Comparison of ENCODE assay signal across 11 cellular contexts in genomic region chr17:80152057-80152831, GRCh38. TPM values are rescaled to one million over a fixed set of nuclear protein-coding genes. Genes with fewer than 3 reads are reported as not detected.
DNase-seq lines count a peak whose midpoint lies in the region; ATAC-seq and TF ChIP-seq lines count a peak whose summit lies in the region.
"Had no signal": no experiment of that assay in that cellular context is flagged by ENCODE, and none has a peak within 500 bp of the region (broad histone marks: within the 10 kb centered on the region; RNA-seq: fewer than 3 reads in every experiment).

No MANE protein-coding gene starts in this region.

- peaks cover 17% of the 10 kb centered on the region for H3K4me1 ChIP-seq in CD8-positive, alpha-beta memory T cell (ENCODE audit: insufficient read depth, low read length)
- H3K4me1 ChIP-seq in body of pancreas, result peaks cover 5% of the 10 kb centered on the region

- TF ChIP-seq CTCF in neural crest cell (conservative IDR thresholded peaks at IDR 0.05) (no peak), GM13976 (IDR thresholded peaks at IDR 0.05; ENCODE audit: borderline replicate concordance, control extremely low read depth, extremely low read depth, insufficient read depth, missing control alignments) (no peak), body of pancreas (IDR thresholded peaks at IDR 0.05) (no peak)

- peak overlapping the region; percentile 43 for H3K27ac Mint-ChIP-seq in neural crest cell (ENCODE audit: unreplicated experiment)
- H3K27ac Mint-ChIP-seq in CD8-positive, alpha-beta memory T cell, result peak overlapping the region in 1 of 8 donors; percentile 40
- H3K27ac Mint-ChIP-seq: neural progenitor cell had no signal

- intact Hi-C loops in left colon (cut with DNase I, micrococcal nuclease), result no loop called here
- intact Hi-C loops in body of pancreas (cut with DNase I), result no loop called here

- H3K4me1 Mint-ChIP-seq in neural crest cell, result peaks cover 31% of the 10 kb centered on the region
- peaks cover 12 to 21% (median 18%) of the 10 kb centered on the region in 3 donors for H3K4me1 Mint-ChIP-seq in CD8-positive, alpha-beta memory T cell

- no peaks in the 10 kb centered on the region for H3K27me3 ChIP-seq in CD8-positive, alpha-beta memory T cell (ENCODE audit: insufficient read depth, low read length, poor library complexity, severe bottlenecking)
- no peaks in the 10 kb centered on the region for H3K27me3 ChIP-seq in body of pancreas
- H3K27me3 ChIP-seq: neural progenitor cell had no signal

- DNase-seq in EH (ENCODE audit: low read depth) (peak; percentile 84), NOMO-1 treated with dmso at 0.1 percent for 144 hours (lab: John Stamatoyannopoulos, UW; ENCODE audit: unreplicated experiment) (peak; percentile 26), neural crest cell (ENCODE audit: low read depth, low spot score) (no peak), GM13976 (ENCODE audit: low spot score) (no peak), left colon (no peak), body of pancreas (no peak)
- DNase-seq in CD8-positive, alpha-beta memory T cell, result no peak
- DNase-seq: NCI-H69; stimulated activated CD4-positive, alpha-beta T cell treated with anti-CD3 and anti-CD28 coated beads, Interleukin-4, amount 100 ng/mL, for 24 hours had no signal

- peaks cover 8% of the 10 kb centered on the region for H3K9me3 Mint-ChIP-seq in neural crest cell
- peaks cover 0 to 9% (median 4%) of the 10 kb centered on the region in 5 donors for H3K9me3 Mint-ChIP-seq in CD8-positive, alpha-beta memory T cell

- CTCF ChIA-PET in CD8-positive, alpha-beta memory T cell (lab: Charles Lee), result no interaction called here

- no peak for TF ChIP-seq POLR2A in body of pancreas (IDR thresholded peaks at IDR 0.05)

- WGBS in body of pancreas, 2 donors, result 65 to 81% methylated on average over 13 of the region's 13 CpGs

- H3K36me3 Mint-ChIP-seq in neural crest cell (ENCODE audit: low read depth), result peaks cover 4% of the 10 kb centered on the region
- peaks cover 0 to 6% (median 1%) of the 10 kb centered on the region in 3 donors for H3K36me3 Mint-ChIP-seq in CD8-positive, alpha-beta memory T cell
- H3K36me3 Mint-ChIP-seq: neural progenitor cell had no signal

- H3K4me3 Mint-ChIP-seq in neural crest cell, result peak overlapping the region; percentile 51
- H3K4me3 Mint-ChIP-seq in CD8-positive, alpha-beta memory T cell, result peak overlapping the region in 3 of 7 donors; percentile 26 to 44 (median 30)
- H3K4me3 Mint-ChIP-seq: neural progenitor cell had no signal

- H3K9me3 ChIP-seq in CD8-positive, alpha-beta memory T cell (ENCODE audit: low read length), result no peaks in the 10 kb centered on the region
- no peaks in the 10 kb centered on the region for H3K9me3 ChIP-seq in body of pancreas

- in situ Hi-C loops in GM13976 (cut with MboI; ENCODE audit: low sequenced_read_pairs, unreplicated experiment), result no loop called here

- no peak overlapping the region for H3K4me3 ChIP-seq in CD8-positive, alpha-beta memory T cell (ENCODE audit: low read length)
- H3K4me3 ChIP-seq in body of pancreas, result no peak overlapping the region
- H3K4me3 ChIP-seq: neural progenitor cell had no signal

- ATAC-seq in left colon (no peak), body of pancreas (no peak)

- POLR2A ChIA-PET in CD8-positive, alpha-beta memory T cell (lab: Charles Lee), result no interaction called here

- H3K27ac ChIP-seq in angular gyrus (ENCODE audit: low read depth, low read length) (peak overlapping the region; percentile 72), body of pancreas (no peak overlapping the region)
- no peak overlapping the region for H3K27ac ChIP-seq in CD8-positive, alpha-beta memory T cell (ENCODE audit: low read depth, low read length)
- H3K27ac ChIP-seq: neural progenitor cell had no signal

- H3K27me3 Mint-ChIP-seq in neural crest cell (ENCODE audit: low read depth), result no peaks in the 10 kb centered on the region
- no peaks in the 10 kb centered on the region for H3K27me3 Mint-ChIP-seq in CD8-positive, alpha-beta memory T cell

- no peaks in the 10 kb centered on the region for H3K36me3 ChIP-seq in CD8-positive, alpha-beta memory T cell (ENCODE audit: insufficient read depth, low read length)
- no peaks in the 10 kb centered on the region for H3K36me3 ChIP-seq in body of pancreas (replicated peaks in 1 of 2; ENCODE audit: insufficient read depth in 1 of 2, low read depth in 2 of 2)
- H3K36me3 ChIP-seq: neural progenitor cell had no signal

RNA-seq across cellular contexts. Expression of gene EIF4A3, which starts 5.3 kb away (rescaled TPM):
- total RNA-seq in neural crest cell, result 135 and 141 TPM in 2 replicates
- total RNA-seq in CD8-positive, alpha-beta memory T cell, result 100 to 1,000 TPM; 174 to 181 TPM
- 77.6 TPM for polyA plus RNA-seq in CD8-positive, alpha-beta memory T cell
- 10 to 100 TPM; 65.5 to 69.9 TPM for total RNA-seq in left colon
- total RNA-seq in body of pancreas, result 10 to 100 TPM; 16.8 to 40.7 TPM

RNA-seq across cellular contexts. Expression of gene CARD14, which starts 17.6 kb away (rescaled TPM):
- 1.3 and 1.7 TPM in 2 replicates for total RNA-seq in neural crest cell
- total RNA-seq in CD8-positive, alpha-beta memory T cell, result not detected
- polyA plus RNA-seq in CD8-positive, alpha-beta memory T cell, result not detected
- total RNA-seq in left colon, result 1 to 10 TPM in 1 of 2 donors, under 1 TPM in 1; 0.64 to 1.3 TPM
- not detected for total RNA-seq in body of pancreas

RNA-seq across cellular contexts. Expression of gene GAA, which starts 50.9 kb away (rescaled TPM):
- total RNA-seq in neural crest cell, result 36.2 and 38.4 TPM in 2 replicates
- 10 to 100 TPM; 30.5 to 31.0 TPM for total RNA-seq in CD8-positive, alpha-beta memory T cell
- 13.7 TPM for polyA plus RNA-seq in CD8-positive, alpha-beta memory T cell
- 10 to 100 TPM; 44.4 to 51.2 TPM for total RNA-seq in left colon
- 10 to 100 TPM; 63.0 to 93.9 TPM for total RNA-seq in body of pancreas

Comparison
In these comparisons a context has a peak if more than half of its experiments do, and no peak if none do; other contexts are left out.
1. DNase-seq: peak in EH (single experiment) and NOMO-1 treated with dmso at 0.1 percent for 144 hours (single experiment); none in neural crest cell (single experiment), GM13976 (single experiment), CD8-positive, alpha-beta memory T cell (0 of 5), left colon (0 of 2) and body of pancreas (0 of 4).